ENCODE assay signal across 8 cellular contexts in genomic region chr10:7260412-7260900, GRCh38.
DNase-seq lines count a peak whose midpoint lies in the region; ATAC-seq lines count a peak whose summit lies in the region.

No MANE protein-coding gene starts in this region.

- peak in 3 of 5 donors; percentile 14 to 44 (median 18) for DNase-seq in CD8-positive, alpha-beta memory T cell
- DNase-seq in SK-N-DZ (ENCODE audit: low spot score) = peak; percentile 83
- peak; percentile 73 for DNase-seq in epithelial cell of prostate (ENCODE audit: low read depth, low spot score)
- DNase-seq in myocyte (ENCODE audit: low read depth) = peak; percentile 1
- DNase-seq in stimulated activated CD4-positive, alpha-beta T cell treated with anti-CD3 and anti-CD28 coated beads, Interleukin-2, amount 100 ng/mL, for 24 hours = no peak
- DNase-seq in NCI-H69 (lab: John Stamatoyannopoulos, UW) = no peak

- no peaks in the 10 kb centered on the region for H3K9me3 ChIP-seq in CD8-positive, alpha-beta memory T cell (ENCODE audit: low read length)

- H3K4me3 Mint-ChIP-seq in CD8-positive, alpha-beta memory T cell = peak overlapping the region in 6 of 7 donors; percentile 10 to 78 (median 55)

- peaks cover 0 to 4% of the 10 kb centered on the region in 2 donors for H3K27me3 Mint-ChIP-seq in CD8-positive, alpha-beta memory T cell

- H3K36me3 Mint-ChIP-seq in CD8-positive, alpha-beta memory T cell = peaks cover 0 to 15% (median 4%) of the 10 kb centered on the region in 3 donors

- CTCF ChIA-PET in CD8-positive, alpha-beta memory T cell (lab: Charles Lee) = no interaction called here

- ATAC-seq in GM19035 (IDR thresholded peaks at IDR 0.05; ENCODE audit: unreplicated experiment) = peak; percentile 61
- ATAC-seq in HG03442 (IDR thresholded peaks at IDR 0.05; ENCODE audit: unreplicated experiment) = peak; percentile 69

- no peak overlapping the region for H3K4me3 ChIP-seq in CD8-positive, alpha-beta memory T cell (ENCODE audit: low read length)

- H3K9me3 Mint-ChIP-seq in CD8-positive, alpha-beta memory T cell = no peaks in the 10 kb centered on the region

- peaks cover 51 to 58% (median 53%) of the 10 kb centered on the region in 3 donors for H3K4me1 Mint-ChIP-seq in CD8-positive, alpha-beta memory T cell

- no peaks in the 10 kb centered on the region for H3K27me3 ChIP-seq in CD8-positive, alpha-beta memory T cell (ENCODE audit: insufficient read depth, low read length, poor library complexity, severe bottlenecking)

- H3K36me3 ChIP-seq in CD8-positive, alpha-beta memory T cell (ENCODE audit: insufficient read depth, low read length) = no peaks in the 10 kb centered on the region

- H3K27ac Mint-ChIP-seq in CD8-positive, alpha-beta memory T cell = peak overlapping the region; percentile 61 to 98 (median 91)

- H3K4me1 ChIP-seq in CD8-positive, alpha-beta memory T cell (ENCODE audit: insufficient read depth, low read length) = peaks cover 33% of the 10 kb centered on the region

- POLR2A ChIA-PET in CD8-positive, alpha-beta memory T cell (lab: Charles Lee) = interaction anchor here (0.7 kb wide), 1 partner anchor 50 kb away, joined by 3 read pairs; no protein-coding TSS in a partner anchor

- H3K27ac ChIP-seq in CD8-positive, alpha-beta memory T cell (ENCODE audit: low read depth, low read length) = no peak overlapping the region
- peak overlapping the region; percentile 25 for H3K27ac ChIP-seq in epithelial cell of prostate

Comparison
In these comparisons a context has a peak if more than half of its experiments do, and no peak if none do; other contexts are left out.
1. DNase-seq: peak in CD8-positive, alpha-beta memory T cell (3 of 5), SK-N-DZ (single experiment), epithelial cell of prostate (single experiment) and myocyte (single experiment); none in stimulated activated CD4-positive, alpha-beta T cell treated with anti-CD3 and anti-CD28 coated beads, Interleukin-2, amount 100 ng/mL, for 24 hours (0 of 2) and NCI-H69 (single experiment).